9 cellular contexts compared by ENCODE assay signal in genomic region chr7:69597278-69598076, GRCh38. TPM values are rescaled to one million over a fixed set of nuclear protein-coding genes. Genes with fewer than 3 reads are reported as not detected.
A peak's percentile ranks its signal among the peaks of the same experiment; 100 is the strongest.
DNase-seq lines count a peak whose midpoint lies in the region; ATAC-seq, FAIRE-seq and TF ChIP-seq lines count a peak whose summit lies in the region.
"Had no signal": no experiment of that assay in that cellular context is flagged by ENCODE, and none has a peak within 500 bp of the region (broad histone marks: within the 10 kb centered on the region; RNA-seq: fewer than 3 reads in every experiment).

No MANE protein-coding gene starts in this region.

- peak overlapping the region; percentile 22 for H3K27ac Mint-ChIP-seq in CD8-positive, alpha-beta T cell
- H3K27ac Mint-ChIP-seq in stimulated activated memory B cell treated with anti-CD40 and anti-IgM and Interleukin-4, amounts not matched to agents 10 μg/mL and 1 μg/mL and 100 μg/mL, for 72 hours: peak overlapping the region; percentile 59

- H3K4me1 Mint-ChIP-seq in CD8-positive, alpha-beta T cell (ENCODE audit: low read depth): peaks cover 19% of the 10 kb centered on the region
- no peaks in the 10 kb centered on the region for H3K4me1 Mint-ChIP-seq in stimulated activated memory B cell treated with anti-CD40 and anti-IgM and Interleukin-4, amounts not matched to agents 10 μg/mL and 1 μg/mL and 100 μg/mL, for 72 hours

- peaks cover 16% of the 10 kb centered on the region for H3K4me1 ChIP-seq in CD8-positive, alpha-beta T cell (ENCODE audit: insufficient read depth, low read length)
- H3K4me1 ChIP-seq in HUES6 (ENCODE audit: control insufficient read depth, insufficient read depth, low read length) (peaks cover 11% of the 10 kb centered on the region), ascending aorta (peaks cover 9 to 13% of the 10 kb centered on the region in 2 donors), kidney (ENCODE audit: control insufficient read depth in 1 of 2, insufficient read depth in 1 of 2, low read depth in 1 of 2, low read length in 2 of 2) (peaks cover 4 to 5% of the 10 kb centered on the region in 2 donors)

- FAIRE-seq in kidney (lab: Jason Lieb, UNC) (no peak), RCC 7860 (lab: Jason Lieb, UNC) (no peak)

- H3K4me3 Mint-ChIP-seq in CD8-positive, alpha-beta T cell: peak overlapping the region; percentile 77
- peak overlapping the region; percentile 91 for H3K4me3 Mint-ChIP-seq in stimulated activated memory B cell treated with anti-CD40 and anti-IgM and Interleukin-4, amounts not matched to agents 10 μg/mL and 1 μg/mL and 100 μg/mL, for 72 hours

- peaks cover 36% of the 10 kb centered on the region for H3K27me3 Mint-ChIP-seq in CD8-positive, alpha-beta T cell (ENCODE audit: low read depth)
- no peaks in the 10 kb centered on the region for H3K27me3 Mint-ChIP-seq in stimulated activated memory B cell treated with anti-CD40 and anti-IgM and Interleukin-4, amounts not matched to agents 10 μg/mL and 1 μg/mL and 100 μg/mL, for 72 hours

- H3K4me3 ChIP-seq in CD8-positive, alpha-beta T cell (ENCODE audit: low read depth, low read length): peak overlapping the region; percentile 22
- peak overlapping the region; percentile 80 for H3K4me3 ChIP-seq in HUES6 (ENCODE audit: low read depth, low read length)
- H3K4me3 ChIP-seq in ascending aorta: peak overlapping the region; percentile 80 to 85
- H3K4me3 ChIP-seq in kidney (ENCODE audit: low read length in 2 of 2): peak overlapping the region; percentile 62 to 68

- DNase-seq in CD8-positive, alpha-beta T cell: peak in 3 of 7 experiments; percentile 2 to 22 (median 21)
- peak in 1 of 2 donors; percentile 75 for DNase-seq in ascending aorta (ENCODE audit: low spot score in 2 of 2)
- DNase-seq in kidney: peak; percentile 91
- DNase-seq in RCC 7860 (ENCODE audit: low spot score): no peak

- no peaks in the 10 kb centered on the region for H3K36me3 ChIP-seq in CD8-positive, alpha-beta T cell (ENCODE audit: insufficient read depth, low read length)
- H3K36me3 ChIP-seq in HUES6 (ENCODE audit: control insufficient read depth, insufficient read depth, low read length) (no peaks in the 10 kb centered on the region), ascending aorta (no peaks in the 10 kb centered on the region), kidney (ENCODE audit: control insufficient read depth in 1 of 2, insufficient read depth in 2 of 2, low read length in 2 of 2) (no peaks in the 10 kb centered on the region)
- H3K36me3 ChIP-seq: SJSA1 had no signal

- no peaks in the 10 kb centered on the region for H3K9me3 Mint-ChIP-seq in CD8-positive, alpha-beta T cell
- H3K9me3 Mint-ChIP-seq in stimulated activated memory B cell treated with anti-CD40 and anti-IgM and Interleukin-4, amounts not matched to agents 10 μg/mL and 1 μg/mL and 100 μg/mL, for 72 hours: no peaks in the 10 kb centered on the region

- CTCF ChIA-PET in CD8-positive, alpha-beta T cell (lab: Charles Lee): no interaction called here

- no peaks in the 10 kb centered on the region for H3K9me3 ChIP-seq in CD8-positive, alpha-beta T cell (ENCODE audit: low read length)
- no peaks in the 10 kb centered on the region for H3K9me3 ChIP-seq in HUES6 (ENCODE audit: control insufficient read depth, insufficient read depth, low read depth, low read length)
- H3K9me3 ChIP-seq in ascending aorta: no peaks in the 10 kb centered on the region
- no peaks in the 10 kb centered on the region for H3K9me3 ChIP-seq in kidney (ENCODE audit: control insufficient read depth in 1 of 2, low read length in 2 of 2)
- H3K9me3 ChIP-seq: SJSA1 had no signal

- peaks cover 17% of the 10 kb centered on the region for H3K27me3 ChIP-seq in CD8-positive, alpha-beta T cell (ENCODE audit: insufficient read depth, low read length)
- peaks cover 77% of the 10 kb centered on the region for H3K27me3 ChIP-seq in HUES6 (ENCODE audit: control insufficient read depth, insufficient read depth, low read length)
- H3K27me3 ChIP-seq in ascending aorta: no peaks in the 10 kb centered on the region

- POLR2A ChIA-PET in CD8-positive, alpha-beta T cell (lab: Charles Lee): no interaction called here

- H3K27ac ChIP-seq in CD8-positive, alpha-beta T cell (ENCODE audit: low read depth, low read length): no peak overlapping the region
- H3K27ac ChIP-seq in HUES6 (ENCODE audit: low read depth, low read length) (no peak overlapping the region), ascending aorta (peak overlapping the region; percentile 84 to 93), kidney (ENCODE audit: low read depth in 2 of 2, low read length in 2 of 2) (peak overlapping the region; percentile 51 to 73)
- H3K27ac ChIP-seq: SJSA1 had no signal

- intact Hi-C loops in CD8-positive, alpha-beta T cell (cut with DNase I, micrococcal nuclease): no loop called here
- intact Hi-C loops in ascending aorta (cut with DNase I): loop anchor here (2.0 kb wide), 1 partner anchor 1097 kb away; no protein-coding TSS in a partner anchor
- intact Hi-C loops in kidney (cut with DNase I): no loop called here

- H3K9ac ChIP-seq in HUES6 (ENCODE audit: low read length): peak overlapping the region; percentile 60
- peak overlapping the region; percentile 8 to 77 for H3K9ac ChIP-seq in kidney (ENCODE audit: low read length in 2 of 2)

- no peak for ATAC-seq in CD8-positive, alpha-beta T cell
- ATAC-seq in GM19452 (IDR thresholded peaks at IDR 0.05; ENCODE audit: unreplicated experiment) (peak; percentile 23), GM21381 (IDR thresholded peaks at IDR 0.05; ENCODE audit: unreplicated experiment) (no peak)
- peak; percentile 35 for ATAC-seq in stimulated activated memory B cell treated with anti-CD40 and anti-IgM and Interleukin-4, amounts not matched to agents 10 μg/mL and 1 μg/mL and 100 μg/mL, for 72 hours

- H3K36me3 Mint-ChIP-seq in CD8-positive, alpha-beta T cell: no peaks in the 10 kb centered on the region
- no peaks in the 10 kb centered on the region for H3K36me3 Mint-ChIP-seq in stimulated activated memory B cell treated with anti-CD40 and anti-IgM and Interleukin-4, amounts not matched to agents 10 μg/mL and 1 μg/mL and 100 μg/mL, for 72 hours

- no peak for TF ChIP-seq CTCF in CD8-positive, alpha-beta T cell (IDR thresholded peaks at IDR 0.05)
- TF ChIP-seq CTCF in ascending aorta (IDR thresholded peaks at IDR 0.05): no peak
- TF ChIP-seq CTCF in kidney (IDR thresholded peaks at IDR 0.05; ENCODE audit: borderline replicate concordance, extremely low read depth, insufficient read depth): no peak

RNA-seq across cellular contexts. Expression of gene AUTS2, which starts 0.8 kb away (rescaled TPM):
- total RNA-seq in CD8-positive, alpha-beta T cell: 10 to 100 TPM; 51.7 to 55.6 TPM
- 90.4 TPM for total RNA-seq in ascending aorta
- 33.8 TPM for total RNA-seq in kidney
- polyA plus RNA-seq in kidney (ENCODE audit: insufficient read depth, low read depth, low replicate concordance): 5.2 TPM
- total RNA-seq: SJSA1 had no signal

Comparison
In these comparisons a context has a peak if more than half of its experiments do, and no peak if none do; other contexts are left out.
1. ATAC-seq: peak in GM19452 (single experiment) and stimulated activated memory B cell treated with anti-CD40 and anti-IgM and Interleukin-4, amounts not matched to agents 10 μg/mL and 1 μg/mL and 100 μg/mL, for 72 hours (single experiment); none in CD8-positive, alpha-beta T cell (single experiment) and GM21381 (single experiment).
2. H3K27ac ChIP-seq: peak in ascending aorta (2 of 2) and kidney (2 of 2); none in CD8-positive, alpha-beta T cell (single experiment) and HUES6 (single experiment).
3. H3K4me3 ChIP-seq: peak in every context shown above with its lines; median percentile 82 in ascending aorta; 80 in HUES6; 65 in kidney; 22 in CD8-positive, alpha-beta T cell.